8 cellular contexts compared by ENCODE assay signal in the genomic region with DNA sequence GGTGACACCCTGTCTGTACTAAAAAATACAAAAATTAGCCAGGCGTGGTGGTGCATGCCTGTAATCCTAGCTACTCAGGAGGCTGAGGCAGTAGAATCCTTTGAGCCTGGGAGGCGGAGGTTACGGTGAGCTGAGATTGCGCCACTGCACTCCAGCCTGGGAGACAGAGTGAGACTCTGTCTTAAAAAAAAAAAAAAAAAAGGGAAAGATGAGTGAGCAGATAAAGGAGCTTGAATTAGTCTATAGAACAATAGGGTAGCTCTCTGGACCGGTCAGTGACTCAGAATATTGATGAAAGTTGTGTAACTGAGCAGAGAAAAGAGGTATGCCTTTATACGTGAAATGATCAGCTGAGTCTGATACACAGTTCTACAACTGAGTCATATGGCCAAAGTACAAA.
DNase-seq lines count a peak whose midpoint lies in the region; ATAC-seq, FAIRE-seq and TF ChIP-seq lines count a peak whose summit lies in the region.
"Not testable (repeated sequence)": the region's sequence is repeated elsewhere in the genome, so short reads cannot be mapped to it uniquely, and the experiment has no call there.

No MANE protein-coding gene starts in this region.

- intact Hi-C loops in PC-3 (cut with micrococcal nuclease) (loop anchor here (5.0 kb wide), 1 partner anchor 110 kb away; the partner anchor contains the start of gene TM2D1), aorta (cut with DNase I) (loop anchor here in 1 of 2 donors (5.0 kb wide), 1 partner anchor 95 kb away; the partner anchor contains the start of gene PATJ)
- intact Hi-C loops in prostate gland (cut with DNase I), result not testable (repeated sequence)

- not testable (repeated sequence) for H3K36me3 ChIP-seq in PC-3 (ENCODE audit: low read depth, low read length); kidney epithelial cell (ENCODE audit: control insufficient read depth, insufficient read depth, low read length); prostate gland; aorta (ENCODE audit: control insufficient read depth in 1 of 2, insufficient read depth in 2 of 2, low read length in 1 of 2)

- H3K36me3 Mint-ChIP-seq in activated T-cell treated with anti-CD3 and anti-CD28 coated beads, Interleukin-2, amount 50 U/mL, for 72 hours (ENCODE audit: insufficient read depth in 2 of 2), result not testable (repeated sequence)

- not testable (repeated sequence) for H3K9me3 Mint-ChIP-seq in activated T-cell treated with anti-CD3 and anti-CD28 coated beads, Interleukin-2, amount 50 U/mL, for 72 hours

- not testable (repeated sequence) for H4K20me1 ChIP-seq in PC-3 (ENCODE audit: low read length)

- BruUV-seq in PC-3 (replicated peaks; lab: Mats Ljungman, UMichigan), result not testable (repeated sequence)

- H3K9me3 ChIP-seq in PC-3 (ENCODE audit: low read length); prostate gland; aorta (ENCODE audit: control insufficient read depth, low read length): not testable (repeated sequence)

- H3K4me1 Mint-ChIP-seq in activated T-cell treated with anti-CD3 and anti-CD28 coated beads, Interleukin-2, amount 50 U/mL, for 72 hours (ENCODE audit: low read depth), result not testable (repeated sequence)

- not testable (repeated sequence) for TF ChIP-seq CTCF in PC-3 (conservative IDR thresholded peaks at IDR 0.05; ENCODE audit: low read depth, low read length); fibroblast of the aortic adventitia (IDR thresholded peaks at IDR 0.05; ENCODE audit: insufficient read depth, low read length); kidney epithelial cell (IDR thresholded peaks at IDR 0.05; ENCODE audit: insufficient read depth, low read length, poor library complexity, severe bottlenecking); prostate gland (IDR thresholded peaks at IDR 0.05)

- H3K9ac ChIP-seq in PC-3 (ENCODE audit: low read length), result 0 out of 2 replicates have a peak overlapping the region, but pooled peaks have one; percentile 4

- not testable (repeated sequence) for H3K79me2 ChIP-seq in PC-3 (ENCODE audit: low read length)

- H3K27ac Mint-ChIP-seq in activated T-cell treated with anti-CD3 and anti-CD28 coated beads, Interleukin-2, amount 50 U/mL, for 72 hours, result peak overlapping the region; percentile 54

- not testable (repeated sequence) for H3F3A ChIP-seq in PC-3 (ENCODE audit: low read length, unreplicated experiment)

- peak; percentile 4 for FAIRE-seq in endometrium (lab: Jason Lieb, UNC)

- TF ChIP-seq POLR2A in prostate gland (IDR thresholded peaks at IDR 0.05), result not testable (repeated sequence)

- H3K27ac ChIP-seq in PC-3 (ENCODE audit: low read length), result peak overlapping the region; percentile 81
- H3K27ac ChIP-seq in prostate gland, result peak overlapping the region; percentile 71 to 76
- H3K27ac ChIP-seq in aorta (ENCODE audit: low read depth in 1 of 2, low read length in 2 of 2), result peak overlapping the region; percentile 60 to 64

- not testable (repeated sequence) for H3K27me3 Mint-ChIP-seq in activated T-cell treated with anti-CD3 and anti-CD28 coated beads, Interleukin-2, amount 50 U/mL, for 72 hours (ENCODE audit: low read depth)

- POLR2A ChIA-PET in PC-3 (lab: Charles Lee; ENCODE audit: unreplicated experiment), result not testable (repeated sequence)

- DNase-seq in ELR (ENCODE audit: low read depth), result peak; percentile 41
- peak; percentile 81 for DNase-seq in PC-3
- DNase-seq in activated T-cell treated with anti-CD3 and anti-CD28 coated beads, Interleukin-2, amount 50 U/mL, for 72 hours; prostate gland (ENCODE audit: low spot score); aorta: not testable (repeated sequence)
- DNase-seq in fibroblast of the aortic adventitia (ENCODE audit: low read depth), result peak; percentile 74
- peak; percentile 32 for DNase-seq in kidney epithelial cell (ENCODE audit: low read depth)

- H3K9me2 ChIP-seq in PC-3 (replicated peaks; ENCODE audit: low read length), result not testable (repeated sequence)

- H3K27me3 ChIP-seq in PC-3 (ENCODE audit: low read length); kidney epithelial cell (ENCODE audit: control insufficient read depth, insufficient read depth, low read length); prostate gland (replicated peaks; ENCODE audit: insufficient read depth); aorta (ENCODE audit: control insufficient read depth in 1 of 2, insufficient read depth in 2 of 2, low read length in 1 of 2): not testable (repeated sequence)

- not testable (repeated sequence) for H3K4me3 Mint-ChIP-seq in activated T-cell treated with anti-CD3 and anti-CD28 coated beads, Interleukin-2, amount 50 U/mL, for 72 hours

- H2AFZ ChIP-seq in PC-3 (ENCODE audit: low read length), result not testable (repeated sequence)

- WGBS in prostate gland, result 90% methylated on average over 6 of the region's 6 CpGs
- 95% methylated on average over 6 of the region's 6 CpGs for WGBS in aorta, 2 donors

- ATAC-seq in PC-3; activated T-cell treated with anti-CD3 and anti-CD28 coated beads, Interleukin-2, amount 50 U/mL, for 72 hours (replicated peaks in 1 of 2); aorta (ENCODE audit: low FRiP score): not testable (repeated sequence)

- H3K4me2 ChIP-seq in PC-3 (ENCODE audit: low read length), result not testable (repeated sequence)

- CTCF ChIA-PET in PC-3 (lab: Charles Lee), result not testable (repeated sequence)

- H3K4me3 ChIP-seq in PC-3 (ENCODE audit: low read length); fibroblast of the aortic adventitia (ENCODE audit: low read depth, low read length); kidney epithelial cell (ENCODE audit: low read depth, low read length); prostate gland; aorta (ENCODE audit: low read length in 2 of 2): not testable (repeated sequence)

- H3K4me1 ChIP-seq in PC-3 (ENCODE audit: insufficient read depth, low read length), result peaks cover 33% of the 10 kb centered on the region
- H3K4me1 ChIP-seq in prostate gland (replicated peaks); aorta (ENCODE audit: control insufficient read depth in 1 of 2, insufficient read depth in 2 of 2, low read length in 2 of 2): not testable (repeated sequence)
